8 cellular contexts compared by ENCODE assay signal in the genomic region with DNA sequence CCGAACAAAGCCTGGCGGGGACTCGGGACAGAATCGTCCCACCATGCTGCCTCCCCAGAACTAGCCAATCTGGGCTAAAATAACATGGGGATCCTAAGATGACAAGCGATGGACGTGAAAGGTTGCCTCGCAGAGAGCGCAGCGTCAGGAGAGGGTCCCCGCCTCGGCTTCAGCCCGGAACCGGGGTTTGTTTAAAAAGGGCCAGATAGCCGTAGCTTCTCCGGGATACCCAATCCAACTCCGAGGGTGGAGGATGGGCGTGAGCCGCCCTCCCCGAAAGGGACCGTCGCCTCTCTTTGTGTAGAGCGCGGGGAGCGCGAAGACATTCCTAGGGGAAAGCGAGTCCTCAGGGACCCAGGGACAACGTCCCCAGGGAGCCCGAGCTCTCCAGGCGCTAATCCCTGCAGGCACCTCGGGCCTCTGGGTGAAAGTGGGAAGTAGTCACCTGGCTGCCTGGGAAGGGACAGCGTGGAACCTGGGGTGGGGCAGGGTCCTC. TPM values are rescaled to one million over a fixed set of nuclear protein-coding genes. Genes with fewer than 3 reads are reported as not detected.
DNase-seq lines count a peak whose midpoint lies in the region; ATAC-seq and TF ChIP-seq lines count a peak whose summit lies in the region.

No MANE protein-coding gene starts in this region.

- intact Hi-C loops in colonic mucosa (cut with DNase I), result loop anchor here (10.0 kb wide), 1 partner anchor 239 kb away; no protein-coding TSS in a partner anchor

- H3K27me3 ChIP-seq in colonic mucosa, result peaks cover 18% of the 10 kb centered on the region

- no peaks in the 10 kb centered on the region for H3K4me1 ChIP-seq in colonic mucosa

- no peak for TF ChIP-seq CTCF in colonic mucosa (IDR thresholded peaks at IDR 0.05)

- no peaks in the 10 kb centered on the region for H3K36me3 Mint-ChIP-seq in naive thymus-derived CD8-positive, alpha-beta T cell

- H3K4me3 Mint-ChIP-seq in naive thymus-derived CD8-positive, alpha-beta T cell, result peak overlapping the region; percentile 59 to 84 (median 77)

- H3K27me3 Mint-ChIP-seq in naive thymus-derived CD8-positive, alpha-beta T cell, result peaks cover 36 to 73% (median 45%) of the 10 kb centered on the region in 5 donors

- H3K27ac ChIP-seq in colonic mucosa, result peak overlapping the region; percentile 76

- no peaks in the 10 kb centered on the region for H3K9me3 ChIP-seq in colonic mucosa

- no peaks in the 10 kb centered on the region for H3K9me3 Mint-ChIP-seq in naive thymus-derived CD8-positive, alpha-beta T cell

- POLR2A ChIA-PET in naive thymus-derived CD8-positive, alpha-beta T cell (lab: Charles Lee), result no interaction called here

- ATAC-seq in naive thymus-derived CD8-positive, alpha-beta T cell, result no peak
- ATAC-seq in HG03095 (IDR thresholded peaks at IDR 0.05; ENCODE audit: unreplicated experiment) (no peak), HG03354 (IDR thresholded peaks at IDR 0.05; ENCODE audit: poor library complexity, severe bottlenecking, unreplicated experiment) (no peak)

- no peaks in the 10 kb centered on the region for H3K36me3 ChIP-seq in colonic mucosa

- H3K4me1 Mint-ChIP-seq in naive thymus-derived CD8-positive, alpha-beta T cell, result peaks cover 4 to 26% (median 13%) of the 10 kb centered on the region in 4 donors

- H3K9ac ChIP-seq in colonic mucosa (ENCODE audit: low read depth in 2 of 2, low read length in 2 of 2), result peak overlapping the region; percentile 89 to 99

- no peak overlapping the region for H3K27ac Mint-ChIP-seq in naive thymus-derived CD8-positive, alpha-beta T cell

- peak overlapping the region; percentile 53 for H3K4me3 ChIP-seq in colonic mucosa

- DNase-seq in DMS 273 (lab: John Stamatoyannopoulos, UW; ENCODE audit: unreplicated experiment), result peak; percentile 80
- no peak for DNase-seq in DMS 273 treated with DMSO at 0.1 percent for 48 hours (lab: John Stamatoyannopoulos, UW)
- DNase-seq in NCI-H2227 treated with DMSO at 0.1 percent for 48 hours (lab: John Stamatoyannopoulos, UW), result peak; percentile 7
- DNase-seq in colonic mucosa, result peak; percentile 44
- DNase-seq in naive thymus-derived CD8-positive, alpha-beta T cell, result no peak
- DNase-seq in cerebellum (ENCODE audit: low spot score), result no peak

RNA-seq across cellular contexts. Expression of a gene that starts 0.6 kb away (rescaled TPM):
- total RNA-seq in colonic mucosa (1,000 to 10,000 TPM; 1,002 to 2,710 TPM), cerebellum (430 TPM)
- 1 to 10 TPM; 3.4 to 4.4 TPM for total RNA-seq in naive thymus-derived CD8-positive, alpha-beta T cell
- polyA plus RNA-seq in naive thymus-derived CD8-positive, alpha-beta T cell, result under 1 TPM in 1 of 3 donors, not detected in 2; 0.70 TPM

RNA-seq across cellular contexts. Expression of a gene that starts 54.1 kb away (rescaled TPM):
- total RNA-seq in colonic mucosa (10 to 100 TPM; 29.5 to 36.4 TPM), cerebellum (15.0 TPM)
- total RNA-seq in naive thymus-derived CD8-positive, alpha-beta T cell, result 10 to 100 TPM; 21.4 to 22.1 TPM
- 10 to 100 TPM in 2 of 3 donors, 1 to 10 TPM in 1; 7.4 to 18.8 (median 17.0) TPM for polyA plus RNA-seq in naive thymus-derived CD8-positive, alpha-beta T cell

Comparison
In these comparisons a context has a peak if more than half of its experiments do, and no peak if none do; other contexts are left out.
1. DNase-seq: peak in DMS 273 (single experiment), NCI-H2227 treated with DMSO at 0.1 percent for 48 hours (single experiment) and colonic mucosa (single experiment); none in DMS 273 treated with DMSO at 0.1 percent for 48 hours (single experiment), naive thymus-derived CD8-positive, alpha-beta T cell (0 of 10) and cerebellum (single experiment).
2. RNA of a gene that starts 0.6 kb away (total RNA-seq): 1,002 to 2,710 TPM in colonic mucosa and 430 TPM in cerebellum (single experiment); 3.4 to 4.4 TPM in naive thymus-derived CD8-positive, alpha-beta T cell; every median in the first group is over 10 times any median in the second.